ENCODE assay signal across 27 cellular contexts in genomic region chr5:123133438-123134100, GRCh38. TPM values are rescaled to one million over a fixed set of nuclear protein-coding genes. Genes with fewer than 3 reads are reported as not detected.
"Had no signal": no experiment of that assay in that cellular context is flagged by ENCODE, and none has a peak within 500 bp of the region (broad histone marks: within the 10 kb centered on the region; RNA-seq: fewer than 3 reads in every experiment).

No MANE protein-coding gene starts in this region.

- H3K27ac ChIP-seq: SK-N-MC had no signal

- ATAC-seq: activated CD8-positive, alpha-beta memory T cell treated with anti-CD3 and anti-CD28 coated beads, Interleukin-2, amount 10 ng/mL, durations not matched to agents 7 days and 5 days; activated T-cell treated with anti-CD3 and anti-CD28 coated beads, Interleukin-2, amount 50 U/mL, for 4 hours; activated T-helper 17 cell treated with anti-CD3 and anti-CD28 coated beads, Interleukin-2, amount 50 U/mL, for 72 hours; Panc1; Right ventricle myocardium inferior; T-cell had no signal

- FAIRE-seq: TTC549 had no signal

- DNase-seq: activated B cell treated with CpG ODN at 0.5 μM for 24 hours; activated CD4-positive, alpha-beta T cell treated with anti-CD3 and anti-CD28 coated beads for 1 hour; activated CD4-positive, alpha-beta T cell treated with anti-CD3 and anti-CD28 coated beads, Interleukin-2, amount 10 ng/mL, durations not matched to agents 24 days and 14 days; activated CD4-positive, alpha-beta T cell treated with anti-CD3 and anti-CD28 coated beads, Interleukin-2, amount 50 U/mL, for 48 hours; activated CD8-positive, alpha-beta memory T cell treated with anti-CD3 and anti-CD28 coated beads, Interleukin-2, amount 10 ng/mL, durations not matched to agents 7 days and 5 days; activated gamma-delta T cell; activated naive CD4-positive, alpha-beta T cell treated with anti-CD3 and anti-CD28 coated beads for 36 hours; activated T-cell treated with anti-CD3 and anti-CD28 coated beads, Interleukin-2, amount 50 U/mL, for 4 hours; Karpas-422; MM.1S; NCI-H1105; NCI-H1436; NCI-H1694 treated with DMSO at 0.1 percent for 48 hours; NCI-H2081; NCI-H510A treated with DMSO at 0.1 percent for 48 hours; NCI-H69; NK-92 treated with Interleukin-12 subunit alpha and Interleukin-12 subunit beta, amount 100 ng/mL, for 24 hours; OCI-M1; RPMI8226; T-cell; T-helper 2 cell; T1000 had no signal

- H3K4me3 ChIP-seq: SK-N-MC had no signal

RNA-seq across cellular contexts. Expression of gene PRDM6, which starts 44.5 kb away (rescaled TPM):
- total RNA-seq: activated B cell treated with CpG ODN at 0.5 μM for 24 hours; activated CD4-positive, alpha-beta T cell treated with anti-CD3 and anti-CD28 coated beads, Interleukin-2, amount 10 ng/mL, durations not matched to agents 24 days and 14 days; activated CD8-positive, alpha-beta memory T cell treated with anti-CD3 and anti-CD28 coated beads, Interleukin-2, amount 10 ng/mL, durations not matched to agents 7 days and 5 days; activated naive CD4-positive, alpha-beta T cell treated with anti-CD3 and anti-CD28 coated beads for 36 hours; activated T-cell treated with anti-CD3 and anti-CD28 coated beads, Interleukin-2, amount 50 U/mL, for 4 hours had no signal
